Comparison of ENCODE assay signal across 9 cellular contexts in the genomic region with DNA sequence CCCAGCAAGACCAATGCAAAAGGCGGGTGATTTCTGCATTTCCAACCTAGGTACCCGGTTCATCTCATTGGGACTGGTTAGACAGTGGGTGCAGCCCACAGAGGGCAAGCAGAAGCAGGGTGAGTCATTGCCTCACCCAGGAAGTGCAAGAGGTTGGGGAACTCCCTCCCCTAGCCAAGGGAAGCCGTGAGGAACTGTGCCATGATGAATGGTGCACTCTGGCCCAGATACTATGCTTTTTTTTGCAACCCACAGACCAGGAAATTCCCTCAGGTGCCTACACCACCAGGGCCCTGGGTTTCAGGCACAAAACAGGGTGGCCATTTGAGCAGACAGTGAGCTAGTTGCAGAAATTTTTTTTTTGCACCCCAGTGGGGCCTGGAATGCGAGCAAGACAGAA.
DNase-seq lines count a peak whose midpoint lies in the region; ATAC-seq and TF ChIP-seq lines count a peak whose summit lies in the region.
"Had no signal": no experiment of that assay in that cellular context is flagged by ENCODE, and none has a peak within 500 bp of the region (broad histone marks: within the 10 kb centered on the region; RNA-seq: fewer than 3 reads in every experiment).

No MANE protein-coding gene starts in this region.

- in situ Hi-C loops in GM23248 (cut with MboI) = no loop called here

- H3K27me3 Mint-ChIP-seq in CD4-positive, alpha-beta memory T cell = no peaks in the 10 kb centered on the region
- H3K27me3 Mint-ChIP-seq: CD8-positive, alpha-beta memory T cell had no signal

- no peaks in the 10 kb centered on the region for H3K9me3 ChIP-seq in CD4-positive, alpha-beta memory T cell (ENCODE audit: control insufficient read depth in 1 of 2, low read length in 2 of 2)
- H3K9me3 ChIP-seq in right atrium auricular region (peaks cover 0 to 13% of the 10 kb centered on the region in 2 donors), GM23248 (ENCODE audit: low read depth) (no peaks in the 10 kb centered on the region)

- no peak overlapping the region for H3K4me3 ChIP-seq in CD4-positive, alpha-beta memory T cell (ENCODE audit: low read length in 2 of 2)
- H3K4me3 ChIP-seq in NB4 (ENCODE audit: low read depth, low read length) (no peak overlapping the region), right atrium auricular region (no peak overlapping the region), GM23248 (no peak overlapping the region)

- peaks cover 24% of the 10 kb centered on the region for H3K4me1 ChIP-seq in CD4-positive, alpha-beta memory T cell (ENCODE audit: insufficient read depth, low read length)
- H3K4me1 ChIP-seq in right atrium auricular region (no peaks in the 10 kb centered on the region), GM23248 (ENCODE audit: insufficient read depth) (peaks cover 6% of the 10 kb centered on the region)

- H3K9me3 Mint-ChIP-seq in CD4-positive, alpha-beta memory T cell = peaks cover 3 to 33% (median 19%) of the 10 kb centered on the region in 8 donors

- peak; percentile 85 for ATAC-seq in GM21717 (IDR thresholded peaks at IDR 0.05; ENCODE audit: unreplicated experiment)

- peaks cover 3 to 8% of the 10 kb centered on the region in 2 donors for H3K36me3 Mint-ChIP-seq in CD4-positive, alpha-beta memory T cell

- no peaks in the 10 kb centered on the region for H3K9me2 ChIP-seq in GM23248 (ENCODE audit: insufficient read depth)

- TF ChIP-seq CTCF in NB4 (IDR thresholded peaks at IDR 0.05; ENCODE audit: low read depth, low read length) = no peak
- no peak for TF ChIP-seq CTCF in right atrium auricular region (IDR thresholded peaks at IDR 0.05)

- intact Hi-C loops in CD4-positive, alpha-beta memory T cell (cut with micrococcal nuclease) = no loop called here

- no peak overlapping the region for H3K4me2 ChIP-seq in GM23248 (ENCODE audit: unreplicated experiment)

- H3K4me3 Mint-ChIP-seq in CD4-positive, alpha-beta memory T cell = peak overlapping the region in 7 of 8 donors; percentile 1 to 78 (median 58)

- peaks cover 17 to 23% (median 22%) of the 10 kb centered on the region in 4 donors for H3K4me1 Mint-ChIP-seq in CD4-positive, alpha-beta memory T cell

- H3K27me3 ChIP-seq in CD4-positive, alpha-beta memory T cell (ENCODE audit: insufficient read depth, low read length) = no peaks in the 10 kb centered on the region
- H3K27me3 ChIP-seq in right atrium auricular region (no peaks in the 10 kb centered on the region), GM23248 (replicated peaks; ENCODE audit: insufficient read depth) (no peaks in the 10 kb centered on the region)

- no peak overlapping the region for H3K9ac ChIP-seq in GM23248

- H2AFZ ChIP-seq in GM23248 = no peak overlapping the region

- CTCF ChIA-PET in CD4-positive, alpha-beta memory T cell (lab: Charles Lee; ENCODE audit: partially characterized antibody) = no interaction called here

- POLR2A ChIA-PET in CD4-positive, alpha-beta memory T cell (lab: Charles Lee; ENCODE audit: partially characterized antibody) = no interaction called here

- no peaks in the 10 kb centered on the region for H3K36me3 ChIP-seq in CD4-positive, alpha-beta memory T cell (ENCODE audit: insufficient read depth, low read length)
- no peaks in the 10 kb centered on the region for H3K36me3 ChIP-seq in right atrium auricular region
- no peaks in the 10 kb centered on the region for H3K36me3 ChIP-seq in GM23248 (ENCODE audit: low read depth)

- TF ChIP-seq POLR2A in NB4 (IDR thresholded peaks at IDR 0.05; ENCODE audit: extremely low read depth, insufficient read length) = no peak

- no peaks in the 10 kb centered on the region for H4K20me1 ChIP-seq in GM23248 (ENCODE audit: insufficient read depth)

- H3K27ac ChIP-seq in CD4-positive, alpha-beta memory T cell (ENCODE audit: low read depth, low read length) = peak overlapping the region; percentile 21
- H3K27ac ChIP-seq in right atrium auricular region (no peak overlapping the region), GM23248 (no peak overlapping the region)

- DNase-seq in CD4-positive, alpha-beta memory T cell = peak; percentile 61 to 87 (median 66)
- DNase-seq in NB4 (ENCODE audit: low read depth) (peak; percentile 58), NCI-H1930 (lab: John Stamatoyannopoulos, UW) (no peak), right atrium auricular region (ENCODE audit: low spot score) (no peak), GM23248 (no peak), cerebellar nuclear complex (lab: John Stamatoyannopoulos, UW) (no peak)
- peak; percentile 69 for DNase-seq in central memory CD4-positive, alpha-beta T cell

- peak overlapping the region in 6 of 7 donors; percentile 73 to 91 (median 86) for H3K27ac Mint-ChIP-seq in CD4-positive, alpha-beta memory T cell
- H3K27ac Mint-ChIP-seq: CD8-positive, alpha-beta memory T cell had no signal

- 44 to 48% methylated on average over 4 of the region's 4 CpGs for WGBS in GM23248 (ENCODE audit: low coverage in 1 of 2, low lambda C conversion rate in 2 of 2, missing lambda C conversion rate in 2 of 2), 2 experiments

- no peaks in the 10 kb centered on the region for H3K79me2 ChIP-seq in GM23248 (ENCODE audit: insufficient read depth)

- H3F3A ChIP-seq in GM23248 (ENCODE audit: insufficient read depth) = peaks cover 13% of the 10 kb centered on the region; the same call in 1 of the 2 replicates

Comparison
In these comparisons a context has a peak if more than half of its experiments do, and no peak if none do; other contexts are left out.
1. DNase-seq: peak in CD4-positive, alpha-beta memory T cell (5 of 5), NB4 (single experiment) and central memory CD4-positive, alpha-beta T cell (single experiment); none in NCI-H1930 (0 of 2), right atrium auricular region (single experiment), GM23248 (single experiment) and cerebellar nuclear complex (0 of 2).